In the genomic region with DNA sequence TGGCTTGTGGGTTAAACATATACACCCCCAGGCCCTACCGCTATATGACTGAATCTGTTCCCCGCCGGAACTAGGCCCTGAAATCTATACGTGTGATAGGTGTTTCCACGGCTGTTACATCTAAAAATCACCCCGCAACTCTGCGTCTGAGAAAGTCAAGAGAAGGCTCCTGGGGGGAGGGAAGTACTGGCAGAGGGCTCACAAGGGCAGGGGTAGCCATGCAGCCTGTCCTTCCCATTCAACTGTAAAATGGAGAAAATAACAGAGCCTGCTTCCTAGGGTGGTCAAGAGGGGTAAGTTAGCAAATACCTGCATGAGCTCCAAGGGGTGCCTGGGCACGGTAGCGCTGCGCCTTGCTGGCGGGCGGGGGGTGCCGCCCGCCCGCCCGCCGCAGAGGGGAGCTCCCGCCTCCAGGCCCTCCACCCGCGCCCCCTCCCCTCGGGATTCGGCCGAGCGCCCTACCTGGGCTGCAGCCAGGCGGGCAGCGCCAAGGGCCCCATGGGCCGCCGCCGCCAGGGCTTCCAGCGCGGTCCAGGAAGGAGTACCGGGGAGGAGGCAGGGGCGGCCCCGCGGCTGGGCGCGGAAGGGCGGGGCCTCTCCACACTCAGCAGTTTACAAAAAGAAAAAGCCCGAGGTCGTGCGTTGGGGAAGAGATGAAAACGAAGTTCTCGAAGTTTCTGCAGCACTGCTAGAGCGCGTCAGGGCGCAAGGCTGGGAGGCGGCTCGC, we compare ENCODE assay signal across 8 cellular contexts. TPM values are rescaled to one million over a fixed set of nuclear protein-coding genes. Genes with fewer than 3 reads are reported as not detected.
A peak's percentile ranks its signal among the peaks of the same experiment; 100 is the strongest.
DNase-seq lines count a peak whose midpoint lies in the region; ATAC-seq and TF ChIP-seq lines count a peak whose summit lies in the region.

A gene with protein sequence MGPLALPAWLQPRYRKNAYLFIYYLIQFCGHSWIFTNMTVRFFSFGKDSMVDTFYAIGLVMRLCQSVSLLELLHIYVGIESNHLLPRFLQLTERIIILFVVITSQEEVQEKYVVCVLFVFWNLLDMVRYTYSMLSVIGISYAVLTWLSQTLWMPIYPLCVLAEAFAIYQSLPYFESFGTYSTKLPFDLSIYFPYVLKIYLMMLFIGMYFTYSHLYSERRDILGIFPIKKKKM (minus strand): TSS at position 550 of the 727 bp plus-strand sequence. CDS start 50 bp downstream, at position 500.

- H3K4me1 Mint-ChIP-seq in Calu3 (ENCODE audit: low read depth, unreplicated experiment) = no peaks in the 10 kb centered on the region
- H3K4me1 Mint-ChIP-seq in activated CD4-positive, alpha-beta T cell treated with anti-CD3 and anti-CD28 coated beads, Interleukin-2, amount 10 ng/mL, durations not matched to agents 7 days and 5 days = peaks cover 18% of the 10 kb centered on the region

- H3K27ac Mint-ChIP-seq in Calu3 (ENCODE audit: unreplicated experiment) = no peak within 1 kb of the TSS
- H3K27ac Mint-ChIP-seq in activated CD4-positive, alpha-beta T cell treated with anti-CD3 and anti-CD28 coated beads, Interleukin-2, amount 10 ng/mL, durations not matched to agents 7 days and 5 days = peak within 1 kb of the TSS; percentile 89

- ATAC-seq in GM19455 (IDR thresholded peaks at IDR 0.05; ENCODE audit: unreplicated experiment) = peak; percentile 86
- ATAC-seq in HG03571 (IDR thresholded peaks at IDR 0.05; ENCODE audit: unreplicated experiment) = peak; percentile 73

- POLR2A ChIA-PET in activated CD4-positive, alpha-beta T cell treated with anti-CD3 and anti-CD28 coated beads, Interleukin-2, amount 10 ng/mL, durations not matched to agents 7 days and 5 days (lab: Charles Lee) = no interaction called here

- intact Hi-C loops in Calu3 (cut with micrococcal nuclease; ENCODE audit: unreplicated experiment) = no loop called here

- DNase-seq in Calu3 (peak; percentile 8), ecto neural progenitor cell (ENCODE audit: low spot score) (peak; percentile 71), medulla oblongata (ENCODE audit: extremely low spot score) (peak; percentile 67), 8988T (no peak)
- DNase-seq in activated CD4-positive, alpha-beta T cell treated with anti-CD3 and anti-CD28 coated beads, Interleukin-2, amount 10 ng/mL, durations not matched to agents 7 days and 5 days = peak; percentile 74
- peak; percentile 47 for DNase-seq in stimulated activated CD8-positive, alpha-beta memory T cell treated with anti-CD3 and anti-CD28 coated beads, Interleukin-12 subunit alpha, Interleukin-12 subunit beta, amount 100 ng/mL, for 4 hours (ENCODE audit: low read depth)

- no peaks in the 10 kb centered on the region for H3K36me3 Mint-ChIP-seq in Calu3 (ENCODE audit: insufficient read depth, unreplicated experiment)
- H3K36me3 Mint-ChIP-seq in activated CD4-positive, alpha-beta T cell treated with anti-CD3 and anti-CD28 coated beads, Interleukin-2, amount 10 ng/mL, durations not matched to agents 7 days and 5 days (ENCODE audit: low read depth) = peaks cover 25% of the 10 kb centered on the region

- CTCF ChIA-PET in Calu3 (lab: Charles Lee) = no interaction called here
- CTCF ChIA-PET in activated CD4-positive, alpha-beta T cell treated with anti-CD3 and anti-CD28 coated beads, Interleukin-2, amount 10 ng/mL, durations not matched to agents 7 days and 5 days (lab: Charles Lee) = interaction anchor here (0.9 to 1.9 kb wide), 3 partner anchors 9 to 79 kb away, joined by 3 to 6 read pairs (median 5); no protein-coding TSS in a partner anchor

- no TSS peak for BruUV-seq in Calu3 (replicated peaks; lab: Mats Ljungman, UMichigan)

- H3K27me3 Mint-ChIP-seq in Calu3 (ENCODE audit: unreplicated experiment) = peaks cover 13% of the 10 kb centered on the region
- no peaks in the 10 kb centered on the region for H3K27me3 Mint-ChIP-seq in activated CD4-positive, alpha-beta T cell treated with anti-CD3 and anti-CD28 coated beads, Interleukin-2, amount 10 ng/mL, durations not matched to agents 7 days and 5 days

- H3K9me3 Mint-ChIP-seq in Calu3 (ENCODE audit: low read depth, unreplicated experiment) = no peaks in the 10 kb centered on the region
- peaks cover 2% of the 10 kb centered on the region for H3K9me3 Mint-ChIP-seq in activated CD4-positive, alpha-beta T cell treated with anti-CD3 and anti-CD28 coated beads, Interleukin-2, amount 10 ng/mL, durations not matched to agents 7 days and 5 days

- H3K4me3 Mint-ChIP-seq in Calu3 (ENCODE audit: low read depth, unreplicated experiment) = peak within 1 kb of the TSS; percentile 18
- no peak within 1 kb of the TSS for H3K4me3 Mint-ChIP-seq in activated CD4-positive, alpha-beta T cell treated with anti-CD3 and anti-CD28 coated beads, Interleukin-2, amount 10 ng/mL, durations not matched to agents 7 days and 5 days

- no peak for TF ChIP-seq CTCF in Calu3 (IDR thresholded peaks at IDR 0.05; ENCODE audit: unreplicated experiment)

RNA-seq across cellular contexts. Expression of the gene that starts here (rescaled TPM):
- 0.07 and 0.10 TPM in 2 replicates for total RNA-seq in Calu3 (2022)
- total RNA-seq in activated CD4-positive, alpha-beta T cell treated with anti-CD3 and anti-CD28 coated beads, Interleukin-2, amount 10 ng/mL, durations not matched to agents 7 days and 5 days = 10 to 100 TPM; 15.0 to 17.1 TPM

Comparison
In these comparisons a context has a peak if more than half of its experiments do, and no peak if none do; other contexts are left out.
1. RNA of the gene that starts here (total RNA-seq): 15.0 to 17.1 TPM in activated CD4-positive, alpha-beta T cell treated with anti-CD3 and anti-CD28 coated beads, Interleukin-2, amount 10 ng/mL, durations not matched to agents 7 days and 5 days; 0.07 to 0.10 TPM in Calu3; every median in the first group is over 10 times any median in the second.
2. Peak in DNase-seq in Calu3; RNA of the gene not detected or under 1 TPM.